In genomic region chr2:151289972-151290335, GRCh38 we compare ENCODE assay signal across 8 cellular contexts. TPM values are rescaled to one million over a fixed set of nuclear protein-coding genes. Genes with fewer than 3 reads are reported as not detected.
DNase-seq lines count a peak whose midpoint lies in the region; ATAC-seq and TF ChIP-seq lines count a peak whose summit lies in the region.

No MANE protein-coding gene starts in this region.

- 54 to 58% methylated on average over 6 of the region's 6 CpGs for WGBS in ectodermal cell, 2 experiments

- peaks cover 10% of the 10 kb centered on the region for H3K4me1 Mint-ChIP-seq in type B pancreatic cell (ENCODE audit: unreplicated experiment)

- TF ChIP-seq CTCF in AG04449 (IDR thresholded peaks at IDR 0.05; ENCODE audit: insufficient read depth, low read length, missing control alignments), result no peak
- TF ChIP-seq CTCF in type B pancreatic cell (conservative IDR thresholded peaks at IDR 0.05), result no peak
- TF ChIP-seq CTCF in GM13976 (IDR thresholded peaks at IDR 0.05; ENCODE audit: borderline replicate concordance, control extremely low read depth, extremely low read depth, insufficient read depth, missing control alignments), result no peak

- H3K9me3 Mint-ChIP-seq in type B pancreatic cell, result no peaks in the 10 kb centered on the region

- in situ Hi-C loops in GM13976 (cut with MboI; ENCODE audit: low sequenced_read_pairs, unreplicated experiment), result no loop called here

- H3K4me3 ChIP-seq in AG04449 (ENCODE audit: low read depth, low read length) (peak overlapping the region; percentile 67), SJCRH30 (peak overlapping the region; percentile 58), ectodermal cell (ENCODE audit: insufficient read depth, low read depth, low read length) (peak overlapping the region; percentile 45), mononuclear cell (ENCODE audit: low read length) (peak overlapping the region; percentile 89)

- H3K27ac Mint-ChIP-seq in type B pancreatic cell, result peak overlapping the region; percentile 95

- H3K4me1 ChIP-seq in SJCRH30, result no peaks in the 10 kb centered on the region
- H3K4me1 ChIP-seq in ectodermal cell (ENCODE audit: control insufficient read depth, insufficient read depth, low read length), result no peaks in the 10 kb centered on the region
- peaks cover 43% of the 10 kb centered on the region for H3K4me1 ChIP-seq in mononuclear cell (ENCODE audit: insufficient read depth, low read length)

- no peaks in the 10 kb centered on the region for H3K36me3 ChIP-seq in SJCRH30
- H3K36me3 ChIP-seq in ectodermal cell (ENCODE audit: control insufficient read depth, insufficient read depth, low read length), result no peaks in the 10 kb centered on the region

- ATAC-seq in GM18508 (IDR thresholded peaks at IDR 0.05; ENCODE audit: insufficient read depth, unreplicated experiment) (peak; percentile 17), HG02970 (IDR thresholded peaks at IDR 0.05; ENCODE audit: low FRiP score, unreplicated experiment) (peak; percentile 8)

- peak overlapping the region; percentile 88 for H3K4me3 Mint-ChIP-seq in type B pancreatic cell

- POLR2A ChIA-PET in AG04449 (lab: Yijun Ruan, JAX), result interaction anchor here (0.7 to 1.0 kb wide), 4 partner anchors 14 to 365 kb away, joined by 3 to 4 read pairs (median 3); partner anchors contain the start of gene RBM43

- H3K36me3 Mint-ChIP-seq in type B pancreatic cell, result no peaks in the 10 kb centered on the region

- H3K9me3 ChIP-seq in SJCRH30 (replicated peaks) (no peaks in the 10 kb centered on the region), ectodermal cell (ENCODE audit: control insufficient read depth, low read length) (no peaks in the 10 kb centered on the region), mononuclear cell (ENCODE audit: low read depth, low read length) (no peaks in the 10 kb centered on the region)

- H3K27ac ChIP-seq in SJCRH30 (no peak overlapping the region), ectodermal cell (ENCODE audit: insufficient read depth, low read depth, low read length, poor library complexity, severe bottlenecking) (no peak overlapping the region)

- H3K27me3 ChIP-seq in SJCRH30 (no peaks in the 10 kb centered on the region), ectodermal cell (ENCODE audit: control insufficient read depth, insufficient read depth, low read length, poor library complexity, severe bottlenecking) (peaks cover 14% of the 10 kb centered on the region), mononuclear cell (ENCODE audit: insufficient read depth, low read length) (no peaks in the 10 kb centered on the region)

- CTCF ChIA-PET in AG04449 (lab: Yijun Ruan, JAX), result interaction anchor here (0.6 to 3.0 kb wide), 3 partner anchors 8 to 149 kb away, joined by 3 to 10 read pairs (median 4); no protein-coding TSS in a partner anchor

- no peak for DNase-seq in AG04449 (ENCODE audit: low read depth, low spot score)
- DNase-seq in SJCRH30, result peak in 1 of 2 experiments; percentile 13
- DNase-seq in type B pancreatic cell (ENCODE audit: extremely low spot score, unreplicated experiment), result no peak
- no peak for DNase-seq in GM13976 (ENCODE audit: low spot score)

- H3K27me3 Mint-ChIP-seq in type B pancreatic cell, result peaks cover 6% of the 10 kb centered on the region

RNA-seq across cellular contexts. Expression of gene NMI, which starts 0.5 kb away (rescaled TPM):
- total RNA-seq in SJCRH30 (2014; rRNA removed; shearing (Covaris generic)), result 0.06 TPM in 1 of 2 replicates, not detected in the other
- 2.4 TPM for polyA plus RNA-seq in ectodermal cell (2013, experiment 1 of 4)
- 1.6 TPM for polyA plus RNA-seq in ectodermal cell (2013, experiment 2 of 4)
- polyA plus RNA-seq in ectodermal cell (2013, experiment 3 of 4), result 1.8 TPM
- polyA plus RNA-seq in ectodermal cell (2013, experiment 4 of 4), result 1.8 TPM
- 30.7 TPM for total RNA-seq in mononuclear cell
- 5.8 and 18.9 TPM in 2 replicates for total RNA-seq in type B pancreatic cell (ENCODE audit: low replicate concordance)

RNA-seq across cellular contexts. Expression of gene RBM43, which starts 28.3 kb away (rescaled TPM):
- total RNA-seq in SJCRH30 (2014; rRNA removed; shearing (Covaris generic)), result 1.2 and 1.3 TPM in 2 replicates
- 4.8 TPM for polyA plus RNA-seq in ectodermal cell (2013, experiment 1 of 4)
- 5.3 TPM for polyA plus RNA-seq in ectodermal cell (2013, experiment 2 of 4)
- 4.0 TPM for polyA plus RNA-seq in ectodermal cell (2013, experiment 3 of 4)
- 6.0 TPM for polyA plus RNA-seq in ectodermal cell (2013, experiment 4 of 4)
- total RNA-seq in mononuclear cell, result 13.3 TPM
- total RNA-seq in type B pancreatic cell (ENCODE audit: low replicate concordance), result 3.8 and 5.1 TPM in 2 replicates
